ENCODE assay signal across 9 cellular contexts in genomic region chr11:65183201-65183891, GRCh38. TPM values are rescaled to one million over a fixed set of nuclear protein-coding genes. Genes with fewer than 3 reads are reported as not detected.
DNase-seq lines count a peak whose midpoint lies in the region; ATAC-seq and TF ChIP-seq lines count a peak whose summit lies in the region.
"Had no signal": no experiment of that assay in that cellular context is flagged by ENCODE, and none has a peak within 500 bp of the region (broad histone marks: within the 10 kb centered on the region; RNA-seq: fewer than 3 reads in every experiment).

No MANE protein-coding gene starts in this region.

- 87% methylated on average over 19 of the region's 19 CpGs for WGBS in mesenchymal stem cell

- peak overlapping the region; percentile 90 for H3K4me3 ChIP-seq in HFF-Myc (replicated peaks; ENCODE audit: low read depth, low read length)
- peak overlapping the region in 1 of 2 experiments; percentile 94 for H3K4me3 ChIP-seq in mesenchymal stem cell (ENCODE audit: insufficient read depth in 1 of 2, low read depth in 1 of 2, low read length in 2 of 2)

- peak overlapping the region; percentile 6 for H4K91ac ChIP-seq in mesenchymal stem cell (ENCODE audit: low read length)

- no peak overlapping the region for H2BK5ac ChIP-seq in mesenchymal stem cell (ENCODE audit: low read depth, low read length, poor library complexity, severe bottlenecking)

- no peak overlapping the region for H3K4ac ChIP-seq in mesenchymal stem cell (ENCODE audit: low read depth in 1 of 2, low read length in 2 of 2)

- no peak overlapping the region for H3K23ac ChIP-seq in mesenchymal stem cell (ENCODE audit: low read length in 2 of 2)

- peak overlapping the region; percentile 85 for H3K4me3 Mint-ChIP-seq in MCF 10A (ENCODE audit: unreplicated experiment)

- no peak for ATAC-seq in HG02798 (IDR thresholded peaks at IDR 0.05; ENCODE audit: poor library complexity, unreplicated experiment)
- ATAC-seq in GM21529 (IDR thresholded peaks at IDR 0.05; ENCODE audit: unreplicated experiment), result no peak

- H3K27ac ChIP-seq in 22Rv1 (0 out of 2 replicates have a peak overlapping the region, but pooled peaks have one; percentile 7), mesenchymal stem cell (ENCODE audit: low read length, poor library complexity, severe bottlenecking) (no peak overlapping the region)

- no peak for DNase-seq in HFF-Myc (ENCODE audit: extremely low read depth, low read depth)
- peak; percentile 39 for DNase-seq in MCF 10A (ENCODE audit: unreplicated experiment)
- DNase-seq in mesenchymal stem cell, result no peak
- no peak for DNase-seq in globus pallidus (ENCODE audit: low spot score)
- no peak for DNase-seq in activated gamma-delta T cell treated with Interleukin-2 at 50 U/mL for 16 hours

- H3K27me3 Mint-ChIP-seq in MCF 10A (ENCODE audit: insufficient read depth, unreplicated experiment), result no peaks in the 10 kb centered on the region

- peaks cover 52% of the 10 kb centered on the region for H3K36me3 Mint-ChIP-seq in MCF 10A (ENCODE audit: insufficient read depth, unreplicated experiment)

- BruUV-seq in MCF 10A (replicated peaks; lab: Mats Ljungman, UMichigan), result no TSS peak

- H3K4me1 Mint-ChIP-seq in MCF 10A (ENCODE audit: insufficient read depth, unreplicated experiment), result peaks cover 3% of the 10 kb centered on the region

- H3K36me3 ChIP-seq in mesenchymal stem cell (ENCODE audit: control insufficient read depth in 1 of 2, insufficient read depth in 2 of 2, low read depth in 1 of 2, low read length in 2 of 2), result peaks cover 46% of the 10 kb centered on the region in 2 experiments

- peak overlapping the region; percentile 30 for H4K8ac ChIP-seq in mesenchymal stem cell (ENCODE audit: low read length)

- H3K9me3 ChIP-seq in mesenchymal stem cell (ENCODE audit: control insufficient read depth, low read length), result no peaks in the 10 kb centered on the region

- H3K18ac ChIP-seq in mesenchymal stem cell (ENCODE audit: low read depth in 1 of 2, low read length in 2 of 2), result no peak overlapping the region

- peak overlapping the region; percentile 70 for H3K4me2 ChIP-seq in mesenchymal stem cell (ENCODE audit: low read length, poor library complexity, severe bottlenecking)

- peak overlapping the region in 1 of 2 experiments; percentile 9 for H3K14ac ChIP-seq in mesenchymal stem cell (ENCODE audit: low read length in 2 of 2)

- no peak overlapping the region for H2AFZ ChIP-seq in mesenchymal stem cell (ENCODE audit: low read depth, low read length)

- H3K79me1 ChIP-seq in mesenchymal stem cell (replicated peaks; ENCODE audit: low read length, poor library complexity, severe bottlenecking), result peaks cover 39% of the 10 kb centered on the region

- POLR2A ChIA-PET in MCF 10A (lab: Yijun Ruan, JAX), result interaction anchor here (0.6 to 6.9 kb wide), 12 partner anchors 9 to 851 kb away, joined by 3 to 157 read pairs (median 7); partner anchors contain the start of genes FAU, MRPL49, SYVN1 and TM7SF2

- no peaks in the 10 kb centered on the region for H3K9me3 Mint-ChIP-seq in MCF 10A (ENCODE audit: unreplicated experiment)

- peak overlapping the region; percentile 88 for H3K27ac Mint-ChIP-seq in MCF 10A (ENCODE audit: low read depth, unreplicated experiment)

- peak overlapping the region; percentile 92 for H3K9ac ChIP-seq in mesenchymal stem cell (ENCODE audit: low read length)

- H2BK15ac ChIP-seq in mesenchymal stem cell (ENCODE audit: low read depth, poor library complexity, severe bottlenecking), result no peak overlapping the region

- CTCF ChIA-PET in MCF 10A (lab: Yijun Ruan, JAX), result interaction anchor here (0.6 to 2.2 kb wide), 7 partner anchors 14 to 132 kb away, joined by 3 to 7 read pairs (median 3); partner anchors contain the start of gene CDC42EP2

- intact Hi-C loops in MCF 10A (cut with micrococcal nuclease), result no loop called here

- no peaks in the 10 kb centered on the region for H3K27me3 ChIP-seq in mesenchymal stem cell (ENCODE audit: control insufficient read depth in 1 of 2, insufficient read depth in 1 of 2, low read length in 2 of 2)

- peak overlapping the region; percentile 15 for H2BK120ac ChIP-seq in mesenchymal stem cell (ENCODE audit: low read depth, low read length)

- no peak overlapping the region for H2BK12ac ChIP-seq in mesenchymal stem cell (ENCODE audit: low read length in 2 of 2)

- peaks cover 24% of the 10 kb centered on the region for H3K4me1 ChIP-seq in mesenchymal stem cell (ENCODE audit: control insufficient read depth, insufficient read depth, low read depth, low read length)

- no peak for TF ChIP-seq CTCF in 22Rv1 (IDR thresholded peaks at IDR 0.05)
- TF ChIP-seq CTCF in HFF-Myc (IDR thresholded peaks at IDR 0.05; ENCODE audit: low read depth, low read length, missing control alignments), result no peak
- no peak for TF ChIP-seq CTCF in MCF 10A (IDR thresholded peaks at IDR 0.05; ENCODE audit: unreplicated experiment)

- H2AK5ac ChIP-seq in mesenchymal stem cell (ENCODE audit: low read length, severe bottlenecking), result peak overlapping the region; percentile 28

RNA-seq across cellular contexts. Expression of gene CAPN1, which starts 1.6 kb away (rescaled TPM):
- 111 and 117 TPM in 2 replicates for total RNA-seq in MCF 10A (2022)
- polyA plus RNA-seq in mesenchymal stem cell (2013, experiment 1 of 2), result 166 TPM
- polyA plus RNA-seq in mesenchymal stem cell (2013, experiment 2 of 2), result 168 TPM

RNA-seq across cellular contexts. Expression of gene SPDYC, which starts 13.3 kb away (rescaled TPM):
- total RNA-seq in MCF 10A (2022), result not detected in 2 replicates
- not detected for polyA plus RNA-seq in mesenchymal stem cell (2013, experiment 1 of 2)
- polyA plus RNA-seq in mesenchymal stem cell (2013, experiment 2 of 2), result not detected
- total RNA-seq: pulmonary artery endothelial cell had no signal

RNA-seq across cellular contexts. Expression of gene SYVN1, which starts 49.0 kb away (rescaled TPM):
- 74.9 and 99.8 TPM in 2 replicates for total RNA-seq in MCF 10A (2022)
- 33.9 TPM for polyA plus RNA-seq in mesenchymal stem cell (2013, experiment 1 of 2)
- 33.2 TPM for polyA plus RNA-seq in mesenchymal stem cell (2013, experiment 2 of 2)
